Comparison of ENCODE assay signal across 1 cellular context in the genomic region with DNA sequence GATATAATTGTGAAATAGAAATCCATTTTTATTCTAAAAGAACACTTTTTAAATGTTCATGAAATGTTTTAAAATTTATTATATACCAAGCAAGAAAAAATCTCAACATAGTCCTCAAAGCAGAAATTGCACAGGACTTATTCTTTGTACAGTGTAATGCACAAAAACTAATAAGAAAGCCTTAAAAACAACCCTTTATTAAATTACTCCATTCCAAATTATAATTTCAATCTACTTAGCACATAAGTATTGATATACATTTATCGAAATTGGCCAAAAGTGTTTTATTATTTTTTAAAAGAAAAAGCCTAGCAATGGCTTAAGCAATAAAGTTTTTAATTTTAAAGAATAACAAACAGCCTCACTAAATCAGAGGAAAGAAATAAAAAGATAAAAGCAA.
TF ChIP-seq lines count a peak whose summit lies in the region.

No MANE protein-coding gene starts in this region.

TF ChIP-seq in K562, 482 proteins besides CTCF, POLR2A, EP300 and RAD21:
- TF ChIP-seq CBX8 (IDR thresholded peaks at IDR 0.05; ENCODE audit: borderline replicate concordance, extremely low read depth, low read depth, low read length, poor library complexity, severe bottlenecking) (peak; percentile 90), ETV5 (CRISPR knock-in tag; IDR thresholded peaks at IDR 0.05; ENCODE audit: low read depth) (no peak), SMARCE1 (IDR thresholded peaks at IDR 0.05) (no peak), MYNN (IDR thresholded peaks at IDR 0.05) (no peak), MYNN (CRISPR knock-in tag; IDR thresholded peaks at IDR 0.05) (no peak)
